19 cellular contexts compared by ENCODE assay signal in genomic region chr4:112704322-112704721, GRCh38.
DNase-seq lines count a peak whose midpoint lies in the region; ATAC-seq and TF ChIP-seq lines count a peak whose summit lies in the region.
"Had no signal": no experiment of that assay in that cellular context is flagged by ENCODE, and none has a peak within 500 bp of the region (broad histone marks: within the 10 kb centered on the region; RNA-seq: fewer than 3 reads in every experiment).

No MANE protein-coding gene starts in this region.

- no peak overlapping the region for H4K5ac ChIP-seq in H9 (ENCODE audit: insufficient read length, low read depth, low read length)

- TF ChIP-seq CTCF in H9 (conservative IDR thresholded peaks at IDR 0.05) (no peak), mesothelial cell of epicardium (IDR thresholded peaks at IDR 0.05; ENCODE audit: unreplicated experiment) (no peak), gastrocnemius medialis (IDR thresholded peaks at IDR 0.05 in 4 of 5, conservative IDR thresholded peaks at IDR 0.05 in 1 of 5) (no peak)

- H2AK5ac ChIP-seq in H9 (ENCODE audit: insufficient read length, low read length) = no peak overlapping the region

- H3K79me2 ChIP-seq in H9 (ENCODE audit: insufficient read depth, low read length) (peaks cover 7% of the 10 kb centered on the region; the same call in 1 of the 2 replicates), GM23248 (ENCODE audit: insufficient read depth) (no peaks in the 10 kb centered on the region)

- H3K4me1 Mint-ChIP-seq in CD4-positive, alpha-beta memory T cell = peaks cover 16 to 22% (median 19%) of the 10 kb centered on the region in 4 donors
- H3K4me1 Mint-ChIP-seq in H9 (peaks cover 30 to 33% of the 10 kb centered on the region in 2 experiments), mesothelial cell of epicardium (peaks cover 18% of the 10 kb centered on the region)
- peaks cover 15% of the 10 kb centered on the region for H3K4me1 Mint-ChIP-seq in activated naive CD8-positive, alpha-beta T cell treated with anti-CD3 and anti-CD28 coated beads, Interleukin-2, amount 50 U/mL, for 24 hours

- H2AFZ ChIP-seq in H9 (ENCODE audit: low read length) = no peak overlapping the region
- no peak overlapping the region for H2AFZ ChIP-seq in GM23248

- peaks cover 16% of the 10 kb centered on the region for H3K23me2 ChIP-seq in H9 (ENCODE audit: insufficient read length, low read depth, low read length, poor library complexity, severe bottlenecking)

- no peak overlapping the region for H2BK20ac ChIP-seq in H9 (ENCODE audit: low read depth, low read length, poor library complexity, severe bottlenecking)

- H3K4me2 ChIP-seq in H9 (ENCODE audit: insufficient read depth, insufficient read length, low read length) = peak overlapping the region; percentile 94
- H3K4me2 ChIP-seq in GM23248 (ENCODE audit: unreplicated experiment) = no peak overlapping the region

- H3K14ac ChIP-seq in H9 (ENCODE audit: insufficient read depth, low read length) = no peak overlapping the region

- H3K27ac ChIP-seq in CD4-positive, alpha-beta memory T cell (ENCODE audit: low read depth, low read length) = no peak overlapping the region
- H3K27ac ChIP-seq in H9 (ENCODE audit: insufficient read length, low read depth, low read length) (peak overlapping the region; percentile 84), gastrocnemius medialis (no peak overlapping the region), GM23248 (no peak overlapping the region)
- H3K27ac ChIP-seq: foreskin keratinocyte, ovary, vagina had no signal

- no peak for TF ChIP-seq POLR2A in gastrocnemius medialis (IDR thresholded peaks at IDR 0.05)

- H3K36me3 ChIP-seq in CD4-positive, alpha-beta memory T cell (ENCODE audit: insufficient read depth, low read length) = no peaks in the 10 kb centered on the region
- no peaks in the 10 kb centered on the region for H3K36me3 ChIP-seq in gastrocnemius medialis
- H3K36me3 ChIP-seq in GM23248 (ENCODE audit: low read depth) = no peaks in the 10 kb centered on the region
- H3K36me3 ChIP-seq: ovary, vagina had no signal

- peaks cover 31 to 35% of the 10 kb centered on the region in 2 donors for H3K27me3 Mint-ChIP-seq in CD4-positive, alpha-beta memory T cell
- H3K27me3 Mint-ChIP-seq in H9 (ENCODE audit: low read depth) (no peaks in the 10 kb centered on the region), mesothelial cell of epicardium (ENCODE audit: low read depth) (peaks cover 69% of the 10 kb centered on the region)
- H3K27me3 Mint-ChIP-seq in activated naive CD8-positive, alpha-beta T cell treated with anti-CD3 and anti-CD28 coated beads, Interleukin-2, amount 50 U/mL, for 24 hours = peaks cover 56% of the 10 kb centered on the region

- H3K27ac Mint-ChIP-seq in CD4-positive, alpha-beta memory T cell = peak overlapping the region in 1 of 7 donors; percentile 23
- peak overlapping the region; percentile 97 to 99 (median 99) for H3K27ac Mint-ChIP-seq in H9
- H3K27ac Mint-ChIP-seq in activated naive CD8-positive, alpha-beta T cell treated with anti-CD3 and anti-CD28 coated beads, Interleukin-2, amount 50 U/mL, for 24 hours = no peak overlapping the region
- H3K27ac Mint-ChIP-seq in mesothelial cell of epicardium = no peak overlapping the region
- H3K27ac Mint-ChIP-seq: activated naive CD4-positive, alpha-beta T cell treated with anti-CD3 and anti-CD28 coated beads, Interleukin-2, amount 50 U/mL, for 72 hours had no signal

- ATAC-seq in activated naive CD8-positive, alpha-beta T cell treated with anti-CD3 and anti-CD28 coated beads, Interleukin-2, amount 50 U/mL, for 24 hours = no peak
- ATAC-seq in gastrocnemius medialis (no peak), GM18870 (IDR thresholded peaks at IDR 0.05; ENCODE audit: unreplicated experiment) (no peak)
- ATAC-seq: activated naive CD4-positive, alpha-beta T cell treated with anti-CD3 and anti-CD28 coated beads, Interleukin-2, amount 50 U/mL, for 72 hours; Right ventricle myocardium inferior had no signal

- H3F3A ChIP-seq in GM23248 (ENCODE audit: insufficient read depth) = no peaks in the 10 kb centered on the region

- H3K23ac ChIP-seq in H9 (ENCODE audit: insufficient read length, low read depth, low read length) = no peak overlapping the region

- H3K4ac ChIP-seq in H9 (ENCODE audit: low read depth, low read length) = no peak overlapping the region

- H3T11ph ChIP-seq in H9 (ENCODE audit: low read length) = no peak overlapping the region

- H3K9ac ChIP-seq in H9 (ENCODE audit: extremely low read depth, insufficient read length, low read length) = no peak overlapping the region
- no peak overlapping the region for H3K9ac ChIP-seq in GM23248

- POLR2A ChIA-PET in CD4-positive, alpha-beta memory T cell (lab: Charles Lee; ENCODE audit: partially characterized antibody) = no interaction called here

- intact Hi-C loops in CD4-positive, alpha-beta memory T cell (cut with micrococcal nuclease) = no loop called here
- intact Hi-C loops in gastrocnemius medialis (cut with DNase I; ENCODE audit: low total_unique reads) = loop anchor here (1.0 kb wide), 1 partner anchor 67 kb away; the partner anchor contains the start of gene LARP7

- H2BK12ac ChIP-seq in H9 (ENCODE audit: insufficient read length, low read depth, low read length) = no peak overlapping the region

- H3K36me3 Mint-ChIP-seq in CD4-positive, alpha-beta memory T cell = peaks cover 0 to 4% of the 10 kb centered on the region in 2 donors
- H3K36me3 Mint-ChIP-seq in H9 (ENCODE audit: insufficient read depth in 1 of 3, low read depth in 3 of 3) (peaks cover 5 to 25% (median 23%) of the 10 kb centered on the region in 3 experiments; a peak in 6 of 7 replicates), mesothelial cell of epicardium (no peaks in the 10 kb centered on the region)
- no peaks in the 10 kb centered on the region for H3K36me3 Mint-ChIP-seq in activated naive CD8-positive, alpha-beta T cell treated with anti-CD3 and anti-CD28 coated beads, Interleukin-2, amount 50 U/mL, for 24 hours (ENCODE audit: low read depth)

- no peaks in the 10 kb centered on the region for H3K9me2 ChIP-seq in GM23248 (ENCODE audit: insufficient read depth)

- no CpG with 5 or more reads among the region's 7 CpGs for WGBS in H9 (ENCODE audit: extremely low coverage, insufficient read length, low lambda C conversion rate)
- WGBS in GM23248 (ENCODE audit: low coverage in 1 of 2, low lambda C conversion rate in 2 of 2, missing lambda C conversion rate in 2 of 2), 2 experiments = 76 to 77% methylated on average over 7 of the region's 7 CpGs

- H4K8ac ChIP-seq in H9 (replicated peaks; ENCODE audit: insufficient read length, low read depth, low read length) = no peak overlapping the region

- H3K4me1 ChIP-seq in CD4-positive, alpha-beta memory T cell (ENCODE audit: insufficient read depth, low read length) = peaks cover 17% of the 10 kb centered on the region
- H3K4me1 ChIP-seq in H9 (ENCODE audit: insufficient read depth, low read length) = no peaks in the 10 kb centered on the region
- H3K4me1 ChIP-seq in gastrocnemius medialis = peaks cover 12 to 15% of the 10 kb centered on the region in 2 donors
- no peaks in the 10 kb centered on the region; the same call in 1 of the 2 replicates for H3K4me1 ChIP-seq in GM23248 (ENCODE audit: insufficient read depth)
- H3K4me1 ChIP-seq: foreskin keratinocyte had no signal

- H3K79me1 ChIP-seq in H9 (ENCODE audit: insufficient read depth, low read depth, low read length, poor library complexity, severe bottlenecking) = no peaks in the 10 kb centered on the region

- DNase-seq in CD4-positive, alpha-beta memory T cell = no peak
- DNase-seq in H9 (no peak), mesothelial cell of epicardium (ENCODE audit: low spot score in 2 of 2, unreplicated experiment in 2 of 2) (no peak), gastrocnemius medialis (no peak), GM23248 (no peak)
- DNase-seq in activated naive CD8-positive, alpha-beta T cell treated with anti-CD3 and anti-CD28 coated beads, Interleukin-2, amount 50 U/mL, for 24 hours = no peak
- DNase-seq in central memory CD4-positive, alpha-beta T cell = no peak
- DNase-seq: AML-193; DMS79 treated with DMSO at 0.1 percent for 48 hours; foreskin keratinocyte; NCI-H1092 treated with DMSO at 0.1 percent for 48 hours; NCI-H2171 treated with DMSO at 0.1 percent for 48 hours; ovary; stimulated activated CD4-positive, alpha-beta T cell treated with anti-CD3 and anti-CD28 coated beads, Interleukin-4, amount 100 ng/mL, for 4 hours; T1000 had no signal

- peak overlapping the region; percentile 80 to 91 (median 86) for H3K4me3 Mint-ChIP-seq in CD4-positive, alpha-beta memory T cell
- peak overlapping the region; percentile 93 to 97 for H3K4me3 Mint-ChIP-seq in H9
- peak overlapping the region; percentile 74 for H3K4me3 Mint-ChIP-seq in activated naive CD8-positive, alpha-beta T cell treated with anti-CD3 and anti-CD28 coated beads, Interleukin-2, amount 50 U/mL, for 24 hours
- peak overlapping the region; percentile 71 for H3K4me3 Mint-ChIP-seq in mesothelial cell of epicardium

- no peak overlapping the region for H2BK5ac ChIP-seq in H9 (ENCODE audit: insufficient read length, low read length)

- no peak overlapping the region for H2BK120ac ChIP-seq in H9 (ENCODE audit: low read depth, low read length, poor library complexity, severe bottlenecking)

- H4K20me1 ChIP-seq in H9 (ENCODE audit: control insufficient read depth, insufficient read depth, insufficient read length) (no peaks in the 10 kb centered on the region), GM23248 (ENCODE audit: insufficient read depth) (no peaks in the 10 kb centered on the region)

- H3K56ac ChIP-seq in H9 (ENCODE audit: insufficient read length, low read depth, low read length) = no peak overlapping the region

- in situ Hi-C loops in gastrocnemius medialis (cut with MboI; ENCODE audit: low sequenced_read_pairs in 4 of 4) = no loop called here
- in situ Hi-C loops in GM23248 (cut with MboI) = no loop called here

- no peak overlapping the region for H2BK15ac ChIP-seq in H9 (ENCODE audit: low read depth, low read length)

- CTCF ChIA-PET in CD4-positive, alpha-beta memory T cell (lab: Charles Lee; ENCODE audit: partially characterized antibody) = no interaction called here

- H4K91ac ChIP-seq in H9 (ENCODE audit: insufficient read length, low read depth, low read length) = no peak overlapping the region

- H3K9me3 ChIP-seq in CD4-positive, alpha-beta memory T cell (ENCODE audit: control insufficient read depth in 1 of 2, low read length in 2 of 2) = no peaks in the 10 kb centered on the region
- H3K9me3 ChIP-seq in H9 (ENCODE audit: control insufficient read depth, low read depth, low read length) (no peaks in the 10 kb centered on the region), gastrocnemius medialis (no peaks in the 10 kb centered on the region), GM23248 (ENCODE audit: low read depth) (no peaks in the 10 kb centered on the region)
- H3K9me3 ChIP-seq: ovary, vagina had no signal

- peaks cover 0 to 4% (median 0%) of the 10 kb centered on the region in 8 donors for H3K9me3 Mint-ChIP-seq in CD4-positive, alpha-beta memory T cell
- H3K9me3 Mint-ChIP-seq in H9 (peaks cover 0 to 2% of the 10 kb centered on the region in 2 experiments; a peak in 3 of 5 replicates), mesothelial cell of epicardium (no peaks in the 10 kb centered on the region)
- no peaks in the 10 kb centered on the region for H3K9me3 Mint-ChIP-seq in activated naive CD8-positive, alpha-beta T cell treated with anti-CD3 and anti-CD28 coated beads, Interleukin-2, amount 50 U/mL, for 24 hours
- H3K9me3 Mint-ChIP-seq: activated naive CD4-positive, alpha-beta T cell treated with anti-CD3 and anti-CD28 coated beads, Interleukin-2, amount 50 U/mL, for 72 hours had no signal

- no peak overlapping the region for H3K18ac ChIP-seq in H9 (ENCODE audit: insufficient read length, low read depth, low read length)

- H3K4me3 ChIP-seq in CD4-positive, alpha-beta memory T cell (ENCODE audit: low read length in 2 of 2) = no peak overlapping the region
- H3K4me3 ChIP-seq in gastrocnemius medialis = no peak overlapping the region
- H3K4me3 ChIP-seq in GM23248 = no peak overlapping the region
- H3K4me3 ChIP-seq: ovary had no signal

- H3K27me3 ChIP-seq in CD4-positive, alpha-beta memory T cell (ENCODE audit: insufficient read depth, low read length) = peaks cover 11% of the 10 kb centered on the region
- H3K27me3 ChIP-seq in H9 (ENCODE audit: insufficient read depth, low read length) = no peaks in the 10 kb centered on the region
- H3K27me3 ChIP-seq in gastrocnemius medialis = no peaks in the 10 kb centered on the region
- H3K27me3 ChIP-seq in GM23248 (replicated peaks; ENCODE audit: insufficient read depth) = peaks cover 47% of the 10 kb centered on the region
- H3K27me3 ChIP-seq: ovary, vagina had no signal

Comparison
In these comparisons a context has a peak if more than half of its experiments do, and no peak if none do; other contexts are left out.
1. H3K27ac Mint-ChIP-seq: peak in H9 (3 of 3); none in activated naive CD8-positive, alpha-beta T cell treated with anti-CD3 and anti-CD28 coated beads, Interleukin-2, amount 50 U/mL, for 24 hours (single experiment) and mesothelial cell of epicardium (single experiment).
2. Peak in every context shown above with its lines, with median percentiles within 50 percentile points of each other: H3K4me3 Mint-ChIP-seq.